In the genomic region with DNA sequence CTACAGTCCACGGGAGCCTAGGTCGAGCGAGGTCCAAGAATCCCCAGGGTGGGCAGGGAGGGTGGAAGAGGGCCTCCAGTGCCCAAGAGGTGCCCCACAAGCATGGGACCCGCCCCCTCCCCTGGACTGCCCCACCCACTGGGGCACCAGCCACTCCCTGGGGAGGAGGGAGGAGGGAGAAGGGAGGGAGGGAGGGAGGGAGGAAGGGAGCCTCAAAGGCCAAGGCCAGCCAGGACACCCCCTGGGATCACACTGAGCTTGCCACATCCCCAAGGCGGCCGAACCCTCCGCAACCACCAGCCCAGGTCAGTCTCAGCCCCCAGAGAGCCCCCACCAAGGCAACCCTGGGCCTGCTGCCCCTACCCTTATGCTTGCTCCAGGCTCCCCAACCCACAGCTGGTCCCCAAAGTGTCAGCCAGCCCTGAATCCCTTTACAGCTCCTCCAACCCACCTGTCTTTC, we compare ENCODE assay signal across 22 cellular contexts. TPM values are rescaled to one million over a fixed set of nuclear protein-coding genes. Genes with fewer than 3 reads are reported as not detected.
DNase-seq lines count a peak whose midpoint lies in the region; ATAC-seq and TF ChIP-seq lines count a peak whose summit lies in the region.
"Had no signal": no experiment of that assay in that cellular context is flagged by ENCODE, and none has a peak within 500 bp of the region (broad histone marks: within the 10 kb centered on the region; RNA-seq: fewer than 3 reads in every experiment).

Gene GATA1 (plus strand): TSS at position 250 of the 460 bp plus-strand sequence. CDS start 4,520 bp downstream, outside the sequence.

- no peak for DNase-seq in stimulated activated naive CD8-positive, alpha-beta T cell treated with anti-CD3 and anti-CD28 coated beads, Interleukin-15, Interleukin-2, amounts not matched to agents 100 U/mL and 50 U/mL, for 24 hours
- DNase-seq in T-helper 17 cell (no peak), endothelial cell (ENCODE audit: low spot score) (no peak), NCI-H2171 treated with DMSO at 0.1 percent for 48 hours (lab: John Stamatoyannopoulos, UW) (no peak), superior temporal gyrus (ENCODE audit: extremely low spot score) (no peak), foreskin melanocyte (no peak)
- DNase-seq: CD4-positive, alpha-beta memory T cell; GOT3; HFFc6; MV-4-11; NCI-H1417; NCI-H187; NCI-H2107; NCI-H345; NCI-H524 treated with DMSO at 0.1 percent for 48 hours; PC-3; RPMI8226; SHP77 treated with DMSO at 0.1 percent for 48 hours had no signal

- no peak for ATAC-seq in stimulated activated naive CD8-positive, alpha-beta T cell treated with anti-CD3 and anti-CD28 coated beads, Interleukin-15, Interleukin-2, amounts not matched to agents 100 U/mL and 50 U/mL, for 24 hours
- ATAC-seq in T-helper 17 cell = no peak
- no peak for ATAC-seq in GM19035 (IDR thresholded peaks at IDR 0.05; ENCODE audit: unreplicated experiment)
- ATAC-seq: A549, HepG2, PC-3 had no signal

- no peaks in the 10 kb centered on the region for H3K36me3 Mint-ChIP-seq in stimulated activated naive CD8-positive, alpha-beta T cell treated with anti-CD3 and anti-CD28 coated beads, Interleukin-15, Interleukin-2, amounts not matched to agents 100 ng/mL and 50 ng/mL, for 24 hours (ENCODE audit: low read depth)
- peaks cover 5% of the 10 kb centered on the region for H3K36me3 Mint-ChIP-seq in T-helper 17 cell (ENCODE audit: low read depth)
- no peaks in the 10 kb centered on the region for H3K36me3 Mint-ChIP-seq in endothelial cell (ENCODE audit: low read depth, unreplicated experiment)
- H3K36me3 Mint-ChIP-seq: CD4-positive, alpha-beta memory T cell had no signal

- H3K9me3 Mint-ChIP-seq in stimulated activated naive CD8-positive, alpha-beta T cell treated with anti-CD3 and anti-CD28 coated beads, Interleukin-15, Interleukin-2, amounts not matched to agents 100 ng/mL and 50 ng/mL, for 24 hours = no peaks in the 10 kb centered on the region
- H3K9me3 Mint-ChIP-seq in endothelial cell (ENCODE audit: unreplicated experiment) = no peaks in the 10 kb centered on the region
- H3K9me3 Mint-ChIP-seq: CD4-positive, alpha-beta memory T cell; HFFc6 had no signal

- no peak within 1 kb of the TSS for H3K4me3 Mint-ChIP-seq in stimulated activated naive CD8-positive, alpha-beta T cell treated with anti-CD3 and anti-CD28 coated beads, Interleukin-15, Interleukin-2, amounts not matched to agents 100 ng/mL and 50 ng/mL, for 24 hours
- H3K4me3 Mint-ChIP-seq in T-helper 17 cell (no peak within 1 kb of the TSS), endothelial cell (ENCODE audit: unreplicated experiment) (no peak within 1 kb of the TSS)
- H3K4me3 Mint-ChIP-seq: CD4-positive, alpha-beta memory T cell; HFFc6 had no signal

- H3K27ac Mint-ChIP-seq in stimulated activated naive CD8-positive, alpha-beta T cell treated with anti-CD3 and anti-CD28 coated beads, Interleukin-15, Interleukin-2, amounts not matched to agents 100 ng/mL and 50 ng/mL, for 24 hours = peak within 1 kb of the TSS; percentile 2
- H3K27ac Mint-ChIP-seq in T-helper 17 cell = peak within 1 kb of the TSS; percentile 47
- peak within 1 kb of the TSS; percentile 48 for H3K27ac Mint-ChIP-seq in endothelial cell (ENCODE audit: unreplicated experiment)
- H3K27ac Mint-ChIP-seq: HFFc6 had no signal

- peaks cover 3% of the 10 kb centered on the region for H3K4me1 Mint-ChIP-seq in stimulated activated naive CD8-positive, alpha-beta T cell treated with anti-CD3 and anti-CD28 coated beads, Interleukin-15, Interleukin-2, amounts not matched to agents 100 ng/mL and 50 ng/mL, for 24 hours (ENCODE audit: low read depth)
- H3K4me1 Mint-ChIP-seq in T-helper 17 cell (peaks cover 19% of the 10 kb centered on the region), endothelial cell (ENCODE audit: unreplicated experiment) (no peaks in the 10 kb centered on the region)

- no peaks in the 10 kb centered on the region for H3K27me3 Mint-ChIP-seq in stimulated activated naive CD8-positive, alpha-beta T cell treated with anti-CD3 and anti-CD28 coated beads, Interleukin-15, Interleukin-2, amounts not matched to agents 100 ng/mL and 50 ng/mL, for 24 hours
- peaks cover 27% of the 10 kb centered on the region for H3K27me3 Mint-ChIP-seq in T-helper 17 cell
- H3K27me3 Mint-ChIP-seq in endothelial cell (ENCODE audit: unreplicated experiment) = peaks cover 4% of the 10 kb centered on the region

- TF ChIP-seq CTCF in endothelial cell (IDR thresholded peaks at IDR 0.05; ENCODE audit: unreplicated experiment) = no peak

- no peaks in the 10 kb centered on the region for H3K9me3 ChIP-seq in T-helper 17 cell (ENCODE audit: control insufficient read depth, low read length, poor library complexity, severe bottlenecking)
- H3K9me3 ChIP-seq: A549 had no signal

RNA-seq across cellular contexts. Expression of gene GATA1, which starts in this region (rescaled TPM):
- total RNA-seq in T-helper 17 cell (1 to 10 TPM in 1 of 2 donors, under 1 TPM in 1; 0.32 to 7.6 TPM), endothelial cell (ENCODE audit: unreplicated experiment) (not detected)
- total RNA-seq: CD4-positive, alpha-beta memory T cell; HFFc6; PC-3 had no signal
